11 cellular contexts compared by ENCODE assay signal in genomic region chr12:10909462-10909861, GRCh38.
"Had no signal": no experiment of that assay in that cellular context is flagged by ENCODE, and none has a peak within 500 bp of the region (broad histone marks: within the 10 kb centered on the region; RNA-seq: fewer than 3 reads in every experiment).

Gene TAS2R13 (minus strand): TSS chr12:10909562. CDS start chr12:10909298, 264 bp downstream.

- ATAC-seq: HCT116, K562 had no signal

- H3K36me3 ChIP-seq: HAP-1 had no signal

- H3K9ac ChIP-seq: GM23248 had no signal

- H3K4me1 ChIP-seq: HAP-1 had no signal

- H3K4me3 ChIP-seq: GM23248, HAP-1, K562 had no signal

- H2AFZ ChIP-seq: GM23248 had no signal

- FAIRE-seq: HTR-8/SVneo, K562 had no signal

- H3K9me3 ChIP-seq: HAP-1 had no signal

- H3K27ac ChIP-seq: GM23248 had no signal

- DNase-seq: GM23248, GOT3, H7, HFFc6, IMR-90, Karpas-422, KG1 had no signal
